Comparison of ENCODE assay signal across 1 cellular context in genomic region chr1:30733520-30733919, GRCh38.
TF ChIP-seq lines count a peak whose summit lies in the region.

No MANE protein-coding gene starts in this region.

TF ChIP-seq in IMR-90, 13 proteins besides CTCF, POLR2A, EP300 and RAD21 (continued from another document):
- TF ChIP-seq, protein P1, sequence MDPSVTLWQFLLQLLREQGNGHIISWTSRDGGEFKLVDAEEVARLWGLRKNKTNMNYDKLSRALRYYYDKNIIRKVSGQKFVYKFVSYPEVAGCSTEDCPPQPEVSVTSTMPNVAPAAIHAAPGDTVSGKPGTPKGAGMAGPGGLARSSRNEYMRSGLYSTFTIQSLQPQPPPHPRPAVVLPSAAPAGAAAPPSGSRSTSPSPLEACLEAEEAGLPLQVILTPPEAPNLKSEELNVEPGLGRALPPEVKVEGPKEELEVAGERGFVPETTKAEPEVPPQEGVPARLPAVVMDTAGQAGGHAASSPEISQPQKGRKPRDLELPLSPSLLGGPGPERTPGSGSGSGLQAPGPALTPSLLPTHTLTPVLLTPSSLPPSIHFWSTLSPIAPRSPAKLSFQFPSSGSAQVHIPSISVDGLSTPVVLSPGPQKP (IDR thresholded peaks at IDR 0.05; ENCODE audit: borderline replicate concordance, low read depth, low read length) = no peak
- TF ChIP-seq MXI1 (IDR thresholded peaks at IDR 0.05; ENCODE audit: borderline replicate concordance, low read depth, low read length) = no peak
- TF ChIP-seq SMC3 (IDR thresholded peaks at IDR 0.05; ENCODE audit: low read depth, low read length) = no peak
